In genomic region chr2:60555066-60555793, GRCh38 we compare ENCODE assay signal across 7 cellular contexts. TPM values are rescaled to one million over a fixed set of nuclear protein-coding genes. Genes with fewer than 3 reads are reported as not detected.
A peak's percentile ranks its signal among the peaks of the same experiment; 100 is the strongest.
DNase-seq lines count a peak whose midpoint lies in the region; ATAC-seq and TF ChIP-seq lines count a peak whose summit lies in the region.

No MANE protein-coding gene starts in this region.

- CTCF ChIA-PET in SK-N-SH (lab: Yijun Ruan, JAX) = interaction anchor here (0.7 to 18.8 kb wide), 7 partner anchors 10 to 1792 kb away, joined by 3 to 324 read pairs (median 5); no protein-coding TSS in a partner anchor

- H3K36me3 ChIP-seq in SK-N-SH (replicated peaks in 1 of 2; ENCODE audit: control insufficient read depth in 1 of 2, insufficient read depth in 2 of 2, low read length in 1 of 2) (no peaks in the 10 kb centered on the region), ascending aorta (no peaks in the 10 kb centered on the region), iPS-18a (ENCODE audit: control insufficient read depth, low read depth, low read length) (no peaks in the 10 kb centered on the region)

- peak overlapping the region; percentile 91 for H3K4me2 ChIP-seq in SK-N-SH

- H3K9ac ChIP-seq in SK-N-SH = peak overlapping the region; percentile 55; the same call in 1 of the 2 replicates
- H3K9ac ChIP-seq in iPS-18a (ENCODE audit: low read length) = peak overlapping the region; percentile 51

- TF ChIP-seq CTCF in GM10266 (IDR thresholded peaks at IDR 0.05; ENCODE audit: control insufficient read depth, insufficient read depth, low read depth, missing control alignments) (peak; percentile 27), SK-N-SH (IDR thresholded peaks at IDR 0.05) (peak; percentile 56), ascending aorta (IDR thresholded peaks at IDR 0.05) (no peak)

- peaks cover 6 to 29% of the 10 kb centered on the region in 2 experiments; a peak in 1 of 4 replicates for H3K4me1 ChIP-seq in SK-N-SH (ENCODE audit: control insufficient read depth in 1 of 2, insufficient read depth in 2 of 2, low read depth in 1 of 2, low read length in 1 of 2)
- H3K4me1 ChIP-seq in ascending aorta = peaks cover 11 to 39% of the 10 kb centered on the region in 2 donors
- H3K4me1 ChIP-seq in iPS-18a (ENCODE audit: control insufficient read depth, low read depth, low read length) = peaks cover 7% of the 10 kb centered on the region

- POLR2A ChIA-PET in SK-N-SH (lab: Yijun Ruan, JAX) = no interaction called here

- WGBS in SK-N-SH (ENCODE audit: low lambda C conversion rate) = 2% methylated on average over 42 of the region's 43 CpGs

- TF ChIP-seq RAD21 in SK-N-SH (IDR thresholded peaks at IDR 0.05; ENCODE audit: low read length) = peak; percentile 49

- peak; percentile 34 for ATAC-seq in GM21723 (IDR thresholded peaks at IDR 0.05; ENCODE audit: unreplicated experiment)

- H3F3A ChIP-seq in SK-N-SH (replicated peaks; ENCODE audit: insufficient read depth) = peaks cover 9% of the 10 kb centered on the region

- H3K27me3 ChIP-seq in SK-N-SH (ENCODE audit: insufficient read depth) (peaks cover 37% of the 10 kb centered on the region), ascending aorta (peaks cover 29% of the 10 kb centered on the region), iPS-18a (ENCODE audit: control insufficient read depth, insufficient read depth, low read length) (peaks cover 35% of the 10 kb centered on the region)

- H3K79me2 ChIP-seq in SK-N-SH (ENCODE audit: insufficient read depth) = peaks cover 21% of the 10 kb centered on the region

- H3K9me3 ChIP-seq in SK-N-SH (no peaks in the 10 kb centered on the region), ascending aorta (no peaks in the 10 kb centered on the region), iPS-18a (ENCODE audit: control insufficient read depth, low read depth, low read length) (no peaks in the 10 kb centered on the region)

- intact Hi-C loops in ascending aorta (cut with DNase I) = no loop called here

- H3K4me3 ChIP-seq in SK-N-SH (ENCODE audit: low read depth in 2 of 2, low read length in 1 of 2) = peak overlapping the region; percentile 75 to 91
- peak overlapping the region; percentile 68 to 71 for H3K4me3 ChIP-seq in ascending aorta
- peak overlapping the region; percentile 90 for H3K4me3 ChIP-seq in iPS-18a (ENCODE audit: low read length)
- H3K4me3 ChIP-seq in skin epidermis = peak overlapping the region; percentile 44 to 83 (median 60)

- H3K27ac ChIP-seq in SK-N-SH (ENCODE audit: low read depth in 2 of 2, low read length in 1 of 2) (peak overlapping the region in 1 of 2 experiments; percentile 46; a peak in 1 of 4 replicates), ascending aorta (no peak overlapping the region), iPS-18a (ENCODE audit: low read length) (peak overlapping the region; percentile 78), skin epidermis (peak overlapping the region in 18 of 21 experiments; percentile 68 to 96 (median 86))

- no peaks in the 10 kb centered on the region for H4K20me1 ChIP-seq in SK-N-SH (ENCODE audit: insufficient read depth)

- peak overlapping the region; percentile 90 for H2AFZ ChIP-seq in SK-N-SH (ENCODE audit: low read depth)

- no peaks in the 10 kb centered on the region for H3K9me2 ChIP-seq in SK-N-SH

- TF ChIP-seq EP300 in SK-N-SH (IDR thresholded peaks at IDR 0.05; ENCODE audit: borderline replicate concordance in 1 of 2, low read depth in 1 of 2, low read length in 1 of 2) = no peak

- DNase-seq in GM10266 (ENCODE audit: extremely low spot score) = peak; percentile 63
- DNase-seq in KBM-7 = peak; percentile 91
- peak; percentile 73 for DNase-seq in SK-N-SH
- no peak for DNase-seq in ascending aorta (ENCODE audit: low spot score in 2 of 2)

- in situ Hi-C loops in KBM-7 (cut with MboI; ENCODE audit: low pct_unique_long_range_greater_than_20kb, low sequenced_read_pairs) = no loop called here

TF ChIP-seq in SK-N-SH, 30 proteins besides CTCF, POLR2A, EP300 and RAD21:
- TF ChIP-seq RCOR1 (IDR thresholded peaks at IDR 0.05; ENCODE audit: low read length) (no peak), SIN3A (IDR thresholded peaks at IDR 0.05; ENCODE audit: borderline replicate concordance, low read depth, low read length) (peak; percentile 71; the same call in 1 of the 2 replicates), MAX (IDR thresholded peaks at IDR 0.05; ENCODE audit: low read depth) (peak; percentile 41; the same call in 1 of the 2 replicates)
TF ChIP-seq in SK-N-SH: peak in this region for 2.

RNA-seq across cellular contexts. Expression of gene BCL11A, which starts 1.8 kb away (rescaled TPM):
- 1.9 and 2.4 TPM in 2 replicates for polyA plus RNA-seq in SK-N-SH (2012; rRNA removed)
- polyA plus RNA-seq in SK-N-SH (2012; cell fraction: cytosol; rRNA removed) = 1.8 and 2.3 TPM in 2 replicates
- polyA plus RNA-seq in SK-N-SH (2012; cell fraction: nucleus; rRNA removed) = 3.6 and 5.5 TPM in 2 replicates
- 0.11 TPM for total RNA-seq in ascending aorta

Comparison
In these comparisons a context has a peak if more than half of its experiments do, and no peak if none do; other contexts are left out.
1. DNase-seq: peak in GM10266 (single experiment), KBM-7 (single experiment) and SK-N-SH (single experiment); none in ascending aorta (0 of 2).
2. CTCF ChIP-seq: peak in GM10266 (single experiment) and SK-N-SH (single experiment); none in ascending aorta (0 of 3).
3. H3K27ac ChIP-seq: peak in iPS-18a (single experiment) and skin epidermis (18 of 21); none in ascending aorta (0 of 2).
4. Peak in every context shown above with its lines, with median percentiles within 50 percentile points of each other: H3K4me3 ChIP-seq.